Comparison of ENCODE assay signal across 8 cellular contexts in genomic region chr19:8459520-8460260, GRCh38. TPM values are rescaled to one million over a fixed set of nuclear protein-coding genes. Genes with fewer than 3 reads are reported as not detected.
DNase-seq lines count a peak whose midpoint lies in the region; ATAC-seq and TF ChIP-seq lines count a peak whose summit lies in the region.

No MANE protein-coding gene starts in this region.

- peaks cover 19 to 92% of the 10 kb centered on the region in 2 experiments for H3K79me1 ChIP-seq in IMR-90 (ENCODE audit: low read depth in 1 of 2, low read length in 2 of 2)

- H2AK5ac ChIP-seq in IMR-90 (ENCODE audit: low read depth, low read length) = peak overlapping the region; percentile 51

- peaks cover 98% of the 10 kb centered on the region for H4K20me1 ChIP-seq in IMR-90 (ENCODE audit: insufficient read depth, low read length)

- dilution Hi-C loops in IMR-90 (cut with HindIII; ENCODE audit: low sequenced_read_pairs, unreplicated experiment) = no loop called here

- 0 out of 3 replicates have a peak overlapping the region, but pooled peaks have one; percentile 35 for H2BK15ac ChIP-seq in IMR-90 (ENCODE audit: low read depth, low read length)

- H3K27me3 ChIP-seq in IMR-90 (ENCODE audit: control insufficient read depth, insufficient read depth, low read length) (no peaks in the 10 kb centered on the region), brain microvascular endothelial cell (replicated peaks) (no peaks in the 10 kb centered on the region), left lung (no peaks in the 10 kb centered on the region), suprapubic skin (no peaks in the 10 kb centered on the region)

- intact Hi-C loops in IMR-90 (cut with micrococcal nuclease) = loop anchor here (5.0 kb wide), 1 partner anchor 48 kb away; no protein-coding TSS in a partner anchor
- intact Hi-C loops in left lung (cut with DNase I) = no loop called here

- H3K36me3 ChIP-seq in IMR-90 (ENCODE audit: control insufficient read depth, insufficient read depth, low read length) = peaks cover 28% of the 10 kb centered on the region
- H3K36me3 ChIP-seq in brain microvascular endothelial cell (replicated peaks) = peaks cover 34% of the 10 kb centered on the region
- peaks cover 0 to 52% of the 10 kb centered on the region in 2 donors for H3K36me3 ChIP-seq in left lung
- peaks cover 22% of the 10 kb centered on the region for H3K36me3 ChIP-seq in suprapubic skin

- peak; percentile 84 for ATAC-seq in IMR-90 (ENCODE audit: low read depth)
- ATAC-seq in left lung = peak; percentile 77
- ATAC-seq in HG02870 (IDR thresholded peaks at IDR 0.05; ENCODE audit: unreplicated experiment) = no peak
- no peak for ATAC-seq in HG02938 (IDR thresholded peaks at IDR 0.05; ENCODE audit: unreplicated experiment)

- peak overlapping the region; percentile 53 for H2BK120ac ChIP-seq in IMR-90 (ENCODE audit: low read depth, low read length)

- H3K18ac ChIP-seq in IMR-90 (ENCODE audit: low read depth, low read length) = peak overlapping the region; percentile 42; the same call in 1 of the 2 replicates

- WGBS in IMR-90 (ENCODE audit: extremely low coverage in 2 of 2, insufficient read length in 1 of 2), 2 experiments = no CpG with 5 or more reads among the region's 6 CpGs
- WGBS in suprapubic skin = 37% methylated on average over 6 of the region's 6 CpGs

- H3K23ac ChIP-seq in IMR-90 (ENCODE audit: low read depth, low read length) = peak overlapping the region; percentile 84

- no peak overlapping the region; the same call in 1 of the 2 replicates for H4K5ac ChIP-seq in IMR-90 (ENCODE audit: low read depth, low read length)

- TF ChIP-seq CTCF in IMR-90 (conservative IDR thresholded peaks at IDR 0.05; ENCODE audit: low read depth, low read length) (no peak), brain microvascular endothelial cell (IDR thresholded peaks at IDR 0.05; ENCODE audit: low read depth, low read length, missing control alignments) (no peak), left lung (IDR thresholded peaks at IDR 0.05) (no peak), suprapubic skin (IDR thresholded peaks at IDR 0.05) (no peak)

- TF ChIP-seq RAD21 in IMR-90 (IDR thresholded peaks at IDR 0.05; ENCODE audit: low read length) = no peak

- H3K4me3 ChIP-seq in IMR-90 (ENCODE audit: insufficient read depth, low read depth, low read length) = no peak overlapping the region
- H3K4me3 ChIP-seq in brain microvascular endothelial cell (ENCODE audit: low read depth, low read length) = no peak overlapping the region
- no peak overlapping the region for H3K4me3 ChIP-seq in left lung
- no peak overlapping the region for H3K4me3 ChIP-seq in suprapubic skin

- H4K8ac ChIP-seq in IMR-90 (ENCODE audit: low read depth in 2 of 2, low read length in 2 of 2) = peak overlapping the region in 1 of 2 experiments; percentile 32; a peak in 2 of 4 replicates

- in situ Hi-C loops in IMR-90 (cut with MboI; ENCODE audit: low sequenced_read_pairs) = no loop called here
- in situ Hi-C loops in brain microvascular endothelial cell (cut with HindIII; ENCODE audit: low pct_ligation_motif_present, low sequenced_read_pairs) = no loop called here

- peak overlapping the region; percentile 53 for H4K91ac ChIP-seq in IMR-90 (ENCODE audit: insufficient read depth, low read depth, low read length)

- H3K27ac ChIP-seq in IMR-90 (ENCODE audit: insufficient read depth, low read length) = peak overlapping the region; percentile 87
- peak overlapping the region; percentile 84 for H3K27ac ChIP-seq in brain microvascular endothelial cell
- H3K27ac ChIP-seq in left lung = peak overlapping the region; percentile 6 to 44
- H3K27ac ChIP-seq in suprapubic skin = peak overlapping the region; percentile 40

- H3K56ac ChIP-seq in IMR-90 (ENCODE audit: extremely low read depth, insufficient read depth, low read length) = peak overlapping the region; percentile 74

- 0 out of 2 replicates have a peak overlapping the region, but pooled peaks have one; percentile 82 for H3K14ac ChIP-seq in IMR-90 (replicated peaks; ENCODE audit: low read depth, low read length)

- peak overlapping the region; percentile 36 for H3K9ac ChIP-seq in IMR-90 (ENCODE audit: low read depth, low read length)

- peak overlapping the region; percentile 35; the same call in 1 of the 2 replicates for H2BK20ac ChIP-seq in IMR-90 (ENCODE audit: low read depth, low read length)

- CTCF ChIA-PET in IMR-90 (lab: Yijun Ruan, JAX) = interaction anchor here (1.0 kb wide), 1 partner anchor 106 kb away, joined by 3 read pairs; no protein-coding TSS in a partner anchor

- peak; percentile 86 for DNase-seq in IMR-90
- DNase-seq in brain microvascular endothelial cell = peak; percentile 77
- DNase-seq in left lung = no peak
- DNase-seq in suprapubic skin (ENCODE audit: low spot score in 2 of 2) = no peak
- no peak for DNase-seq in T-helper 1 cell
- DNase-seq in medulla oblongata (ENCODE audit: extremely low spot score) = no peak

- H3K4me1 ChIP-seq in IMR-90 (ENCODE audit: control insufficient read depth, insufficient read depth, low read length) = peaks cover 33% of the 10 kb centered on the region
- H3K4me1 ChIP-seq in left lung = peaks cover 38 to 84% of the 10 kb centered on the region in 2 donors
- H3K4me1 ChIP-seq in suprapubic skin = peaks cover 51% of the 10 kb centered on the region

- TF ChIP-seq POLR2A in IMR-90 (IDR thresholded peaks at IDR 0.05; ENCODE audit: low read depth, low read length) = no peak
- TF ChIP-seq POLR2A in suprapubic skin (IDR thresholded peaks at IDR 0.05) = no peak

- BruUV-seq in IMR-90 (replicated peaks; lab: Mats Ljungman, UMichigan) = no TSS peak

- H3K9me1 ChIP-seq in IMR-90 (ENCODE audit: insufficient read depth, low read length) = peaks cover 36% of the 10 kb centered on the region

- peak overlapping the region; percentile 84 for H3K4me2 ChIP-seq in IMR-90 (ENCODE audit: low read depth, low read length)

- H3K9me3 ChIP-seq in IMR-90 (ENCODE audit: control insufficient read depth, insufficient read depth, low read length) = no peaks in the 10 kb centered on the region
- H3K9me3 ChIP-seq in left lung = no peaks in the 10 kb centered on the region
- no peaks in the 10 kb centered on the region for H3K9me3 ChIP-seq in suprapubic skin

- H3K4ac ChIP-seq in IMR-90 (ENCODE audit: low read depth, low read length) = peak overlapping the region; percentile 82

- POLR2A ChIA-PET in IMR-90 (lab: Charles Lee; ENCODE audit: unreplicated experiment) = no interaction called here

- peak overlapping the region; percentile 86 for H2BK5ac ChIP-seq in IMR-90 (ENCODE audit: low read depth, low read length, poor library complexity, severe bottlenecking)

- H2AK9ac ChIP-seq in IMR-90 (replicated peaks; ENCODE audit: low read depth, low read length, poor library complexity) = no peak overlapping the region

- TF ChIP-seq EP300 in suprapubic skin (IDR thresholded peaks at IDR 0.05) = no peak

- H2AFZ ChIP-seq in IMR-90 (replicated peaks; ENCODE audit: low read length, poor library complexity) = no peak overlapping the region

TF ChIP-seq in IMR-90, 13 proteins besides CTCF, POLR2A, EP300 and RAD21:
- TF ChIP-seq CEBPB (IDR thresholded peaks at IDR 0.05; ENCODE audit: low read depth, low read length) (no peak), RCOR1 (IDR thresholded peaks at IDR 0.05; ENCODE audit: insufficient replicate concordance, low read length) (no peak), ELK1 (IDR thresholded peaks at IDR 0.05; ENCODE audit: borderline replicate concordance, low read depth, low read length) (no peak), FOS (IDR thresholded peaks at IDR 0.05; ENCODE audit: low read depth, low read length) (peak; percentile 18; the same call in 1 of the 2 replicates), NFE2L2 (IDR thresholded peaks at IDR 0.05; ENCODE audit: low read depth, low read length) (no peak), CHD1 (IDR thresholded peaks at IDR 0.05; ENCODE audit: low read depth, low read length) (no peak), MXI1 (IDR thresholded peaks at IDR 0.05; ENCODE audit: borderline replicate concordance, low read depth, low read length) (no peak), SMC3 (IDR thresholded peaks at IDR 0.05; ENCODE audit: low read depth, low read length) (no peak)

RNA-seq across cellular contexts. Expression of gene HNRNPM, which starts 14.9 kb away (rescaled TPM):
- 75.6 and 90.5 TPM in 2 replicates for total RNA-seq in IMR-90 (2012; rRNA removed)
- 197 and 249 TPM in 2 replicates for polyA plus RNA-seq in IMR-90 (2012; rRNA removed)
- polyA plus RNA-seq in IMR-90 (2012; cell fraction: cytosol; rRNA removed) = 223 and 344 TPM in 2 replicates
- 124 and 380 TPM in 2 replicates for polyA plus RNA-seq in IMR-90 (2012; cell fraction: nucleus; rRNA removed; ENCODE audit: low replicate concordance)
- 100 to 1,000 TPM; 121 to 163 TPM for total RNA-seq in left lung
- total RNA-seq in suprapubic skin = 100 to 1,000 TPM in 3 of 4 donors, 10 to 100 TPM in 1; 85.5 to 128 (median 121) TPM

RNA-seq across cellular contexts. Expression of gene PRAM1, which starts 42.8 kb away (rescaled TPM):
- not detected in 2 replicates for total RNA-seq in IMR-90 (2012; rRNA removed)
- 0.09 TPM in 2 replicates for polyA plus RNA-seq in IMR-90 (2012; rRNA removed)
- 0.02 TPM in 1 of 2 replicates, not detected in the other for polyA plus RNA-seq in IMR-90 (2012; cell fraction: cytosol; rRNA removed)
- polyA plus RNA-seq in IMR-90 (2012; cell fraction: nucleus; rRNA removed; ENCODE audit: low replicate concordance) = 0.66 and 0.70 TPM in 2 replicates
- 10 to 100 TPM; 10.7 to 26.8 TPM for total RNA-seq in left lung
- total RNA-seq in suprapubic skin = 1 to 10 TPM in 1 of 4 donors, under 1 TPM in 2, not detected in 1; 0.25 to 2.3 (median 0.34) TPM

RNA-seq across cellular contexts. Expression of gene MARCHF2, which starts 46.6 kb away (rescaled TPM):
- total RNA-seq in IMR-90 (2012; rRNA removed) (48.6 and 58.8 TPM in 2 replicates), left lung (10 to 100 TPM; 46.5 to 54.6 TPM), suprapubic skin (10 to 100 TPM; 47.4 to 99.0 (median 90.8) TPM)
- 33.8 and 39.1 TPM in 2 replicates for polyA plus RNA-seq in IMR-90 (2012; rRNA removed)
- 13.0 and 59.2 TPM in 2 replicates for polyA plus RNA-seq in IMR-90 (2012; cell fraction: cytosol; rRNA removed)
- 29.7 and 55.1 TPM in 2 replicates for polyA plus RNA-seq in IMR-90 (2012; cell fraction: nucleus; rRNA removed; ENCODE audit: low replicate concordance)

RNA-seq across cellular contexts. Expression of gene ZNF414, which starts 54.3 kb away (rescaled TPM):
- total RNA-seq in IMR-90 (2012; rRNA removed) (1.1 and 3.2 TPM in 2 replicates), left lung (10 to 100 TPM; 15.4 to 19.2 TPM), suprapubic skin (10 to 100 TPM; 10.4 to 43.7 (median 18.0) TPM)
- polyA plus RNA-seq in IMR-90 (2012; rRNA removed) = 14.2 and 20.8 TPM in 2 replicates
- 28.7 and 38.5 TPM in 2 replicates for polyA plus RNA-seq in IMR-90 (2012; cell fraction: cytosol; rRNA removed)
- polyA plus RNA-seq in IMR-90 (2012; cell fraction: nucleus; rRNA removed; ENCODE audit: low replicate concordance) = 35.8 and 108 TPM in 2 replicates

Comparison
In these comparisons a context has a peak if more than half of its experiments do, and no peak if none do; other contexts are left out.
1. ATAC-seq: peak in IMR-90 (single experiment) and left lung (single experiment); none in HG02870 (single experiment) and HG02938 (single experiment).
2. DNase-seq: peak in IMR-90 (single experiment) and brain microvascular endothelial cell (single experiment); none in left lung (0 of 2), suprapubic skin (0 of 2), T-helper 1 cell (0 of 5) and medulla oblongata (single experiment).
3. H3K27ac ChIP-seq: peak in every context shown above with its lines; median percentile 87 in IMR-90; 84 in brain microvascular endothelial cell; 40 in suprapubic skin; 25 in left lung.